ENCODE assay signal across 8 cellular contexts in the genomic region with DNA sequence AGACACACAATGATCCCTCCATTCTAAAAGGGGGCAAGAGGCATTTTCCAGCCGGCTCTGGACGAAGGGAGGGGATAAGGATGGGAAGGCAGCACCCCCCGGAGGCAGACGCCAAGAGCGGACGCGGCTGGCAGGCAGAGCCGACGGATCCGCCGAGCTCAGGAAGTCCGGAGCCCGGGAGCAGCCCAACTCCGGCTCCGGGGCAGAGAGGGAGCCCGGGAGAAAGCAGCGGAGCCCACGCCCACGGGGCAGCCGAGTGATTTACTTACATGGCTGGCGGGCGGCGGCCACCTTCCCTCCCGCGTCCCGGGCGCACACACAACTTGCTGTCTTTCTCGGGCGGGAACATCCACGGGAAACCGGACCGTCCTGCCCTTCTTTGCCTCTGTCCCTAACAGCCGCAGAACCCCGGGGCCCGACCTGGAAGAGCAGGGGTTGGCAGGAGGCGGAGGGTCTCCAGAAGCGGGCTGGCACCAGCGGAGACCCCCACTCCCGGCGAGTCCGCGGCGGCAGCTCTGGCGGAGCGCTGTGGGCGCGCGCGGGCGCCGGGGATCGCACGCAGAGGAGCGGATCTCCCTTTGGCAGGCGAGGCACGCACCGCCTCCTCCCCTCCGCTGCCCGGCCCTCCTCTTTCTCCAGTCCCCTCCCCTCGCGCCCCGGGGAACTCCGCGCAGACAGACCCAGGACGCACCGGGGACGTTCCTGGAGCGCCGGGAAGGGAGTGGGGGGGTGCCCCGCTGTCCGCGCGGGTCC. TPM values are rescaled to one million over a fixed set of nuclear protein-coding genes. Genes with fewer than 3 reads are reported as not detected.
A peak's percentile ranks its signal among the peaks of the same experiment; 100 is the strongest.
DNase-seq lines count a peak whose midpoint lies in the region; ATAC-seq, FAIRE-seq and TF ChIP-seq lines count a peak whose summit lies in the region.

A gene (minus strand): TSS at position 580 of the 753 bp plus-strand sequence.

- H3K9ac ChIP-seq in HCT116 (ENCODE audit: low read length) (no peak within 1 kb of the TSS), GM12878 (ENCODE audit: control insufficient read depth, insufficient read depth, low read length) (peak within 1 kb of the TSS; percentile 59)

- H3K27me3 ChIP-seq in GM06990 (replicated peaks; ENCODE audit: control insufficient read depth, insufficient read depth, low read length) (no peaks in the 10 kb centered on the region; the same call in 1 of the 2 replicates), HCT116 (ENCODE audit: insufficient read depth, low read length) (peaks cover 37% of the 10 kb centered on the region), GM12878 (replicated peaks in 1 of 2; ENCODE audit: control insufficient read depth in 2 of 2, insufficient read depth in 2 of 2, low read length in 1 of 2) (peaks cover 0 to 5% of the 10 kb centered on the region in 2 experiments; a peak in 3 of 4 replicates)

- no peaks in the 10 kb centered on the region for H4K20me1 ChIP-seq in HCT116 (ENCODE audit: insufficient read depth)
- H4K20me1 ChIP-seq in GM12878 (ENCODE audit: control insufficient read depth, insufficient read depth) = no peaks in the 10 kb centered on the region

- H3K4me3 Mint-ChIP-seq in T-helper 1 cell treated with Interleukin-12 subunit alpha and Interleukin-12 subunit beta and Interleukin-4 antibody, amounts not matched to agents 30 μg/mL and 1 μg/mL, for 36 hours = peak within 1 kb of the TSS; percentile 77

- peak; percentile 29; the same call in 1 of the 2 replicates for TF ChIP-seq RAD21 in HCT116 (IDR thresholded peaks at IDR 0.05; ENCODE audit: low read depth)
- TF ChIP-seq RAD21 in GM12878 (IDR thresholded peaks at IDR 0.05; ENCODE audit: insufficient read depth, low read depth, low read length) = no peak

- peaks cover 13% of the 10 kb centered on the region for H3K4me1 Mint-ChIP-seq in T-helper 1 cell treated with Interleukin-12 subunit alpha and Interleukin-12 subunit beta and Interleukin-4 antibody, amounts not matched to agents 30 μg/mL and 1 μg/mL, for 36 hours (ENCODE audit: low read depth)

- TF ChIP-seq EP300 in GM12878 (IDR thresholded peaks at IDR 0.05; ENCODE audit: borderline replicate concordance in 1 of 2, control insufficient read depth in 1 of 2, low read depth in 2 of 2, low read length in 2 of 2) = no peak

- H3K27me3 Mint-ChIP-seq in T-helper 1 cell treated with Interleukin-12 subunit alpha and Interleukin-12 subunit beta and Interleukin-4 antibody, amounts not matched to agents 30 μg/mL and 1 μg/mL, for 36 hours (ENCODE audit: low read depth) = peaks cover 54% of the 10 kb centered on the region

- H3K9me2 ChIP-seq in HCT116 (ENCODE audit: insufficient read depth) = no peaks in the 10 kb centered on the region

- H3K36me3 Mint-ChIP-seq in T-helper 1 cell treated with Interleukin-12 subunit alpha and Interleukin-12 subunit beta and Interleukin-4 antibody, amounts not matched to agents 30 μg/mL and 1 μg/mL, for 36 hours (ENCODE audit: low read depth) = no peaks in the 10 kb centered on the region

- RAD21 ChIA-PET in HCT116 (lab: Charles Lee; ENCODE audit: low non-redundant PET in 1 of 2, low total read pairs in 2 of 2, uncharacterized antibody in 2 of 2, unreplicated experiment in 2 of 2) = no interaction called here
- RAD21 ChIA-PET in GM12878 (lab: Charles Lee; ENCODE audit: unreplicated experiment) = interaction anchor here (1.7 to 5.1 kb wide), 2 partner anchors 185 to 188 kb away, joined by 9 to 21 read pairs; no protein-coding TSS in a partner anchor

- H2AFZ ChIP-seq in HCT116 (ENCODE audit: low read depth, low read length, poor library complexity, severe bottlenecking) (no peak within 1 kb of the TSS), GM12878 (ENCODE audit: control insufficient read depth, low read depth, low read length) (peak within 1 kb of the TSS; percentile 88)

- CTCF ChIA-PET in HCT116 (lab: Charles Lee) (interaction anchor here (1.4 kb wide), 1 partner anchor 9 kb away, joined by 7 read pairs; no protein-coding TSS in a partner anchor), GM12878 (lab: Yijun Ruan, JAX) (interaction anchor here (1.0 to 3.4 kb wide), 9 partner anchors 10 to 455 kb away, joined by 3 to 18 read pairs (median 4); no protein-coding TSS in a partner anchor)

- H3K4me2 ChIP-seq in HCT116 (ENCODE audit: low read length) = peak within 1 kb of the TSS; percentile 74
- peak within 1 kb of the TSS; percentile 94 for H3K4me2 ChIP-seq in GM12878 (ENCODE audit: control insufficient read depth, insufficient read depth)

- POLR2A ChIA-PET in HCT116 (lab: Charles Lee) (no interaction called here), GM12878 (lab: Charles Lee) (interaction anchor here (0.6 to 1.7 kb wide), 2 partner anchors 29 to 46 kb away, joined by 3 to 6 read pairs; no protein-coding TSS in a partner anchor)

- no TSS peak for BruUV-seq in HCT116 (replicated peaks; lab: Mats Ljungman, UMichigan)
- BruUV-seq in GM12878 (replicated peaks; lab: Mats Ljungman, UMichigan) = no TSS peak

- no peak for TF ChIP-seq POLR2A in HCT116 (IDR thresholded peaks at IDR 0.05; ENCODE audit: borderline replicate concordance, extremely low read depth, insufficient read depth, insufficient read length)
- TF ChIP-seq POLR2A in NB4 (IDR thresholded peaks at IDR 0.05; ENCODE audit: extremely low read depth, insufficient read length) = peak; percentile 64
- TF ChIP-seq POLR2A in GM12878 (IDR thresholded peaks at IDR 0.05; ENCODE audit: low read depth, low read length) = peak; percentile 53

- no peak within 1 kb of the TSS for H3K27ac ChIP-seq in HCT116 (ENCODE audit: low read depth, low read length)
- H3K27ac ChIP-seq in GM12878 (ENCODE audit: control insufficient read depth, insufficient read depth) = no peak within 1 kb of the TSS

- DNase-seq in GM06990 (ENCODE audit: extremely low read depth, insufficient read length) (peak; percentile 60), HCT116 (ENCODE audit: low read depth, low spot score) (no peak), NB4 (ENCODE audit: low read depth) (peak; percentile 86), GM12878 (ENCODE audit: low read depth, low spot score) (no peak), hippocampal formation (lab: John Stamatoyannopoulos, UW) (peak; percentile 54 to 72), renal cortical epithelial cell (ENCODE audit: low read depth) (peak; percentile 36), GDM1 (lab: John Stamatoyannopoulos, UW) (no peak)

- H3K36me3 ChIP-seq in GM06990 (ENCODE audit: control insufficient read depth, insufficient read depth, low read length) (no peaks in the 10 kb centered on the region), HCT116 (ENCODE audit: control insufficient read depth in 1 of 2, insufficient read depth in 2 of 2, low read length in 2 of 2) (no peaks in the 10 kb centered on the region), GM12878 (ENCODE audit: control insufficient read depth in 2 of 2, insufficient read depth in 2 of 2, low read length in 1 of 2) (no peaks in the 10 kb centered on the region)

- H3K9me3 ChIP-seq in HCT116 (ENCODE audit: control insufficient read depth in 1 of 2, insufficient read depth in 1 of 2, low read depth in 1 of 2, low read length in 2 of 2) (no peaks in the 10 kb centered on the region), GM12878 (replicated peaks; ENCODE audit: control insufficient read depth, insufficient read depth, low read length) (no peaks in the 10 kb centered on the region)

- no peaks in the 10 kb centered on the region for H3K9me3 Mint-ChIP-seq in T-helper 1 cell treated with Interleukin-12 subunit alpha and Interleukin-12 subunit beta and Interleukin-4 antibody, amounts not matched to agents 30 μg/mL and 1 μg/mL, for 36 hours

- H3K4me1 ChIP-seq in HCT116 (ENCODE audit: control insufficient read depth in 1 of 2, insufficient read depth in 2 of 2, low read length in 2 of 2) (peaks cover 0 to 3% of the 10 kb centered on the region in 2 experiments; a peak in 1 of 4 replicates), GM12878 (ENCODE audit: control insufficient read depth, insufficient read depth, low read length) (no peaks in the 10 kb centered on the region; the same call in 1 of the 2 replicates)

- TF ChIP-seq CTCF in GM06990 (IDR thresholded peaks at IDR 0.05; ENCODE audit: insufficient read depth, low read length, poor library complexity, severe bottlenecking) (peak; percentile 30), HCT116 (IDR thresholded peaks at IDR 0.05 in 2 of 3, conservative IDR thresholded peaks at IDR 0.05 in 1 of 3; ENCODE audit: borderline replicate concordance in 1 of 3, insufficient read depth in 1 of 3, low read depth in 2 of 3, low read length in 2 of 3) (peak in 2 of 3 experiments; percentile 17 to 23; a peak in 4 of 6 replicates), NB4 (IDR thresholded peaks at IDR 0.05; ENCODE audit: low read depth, low read length) (no peak), GM12878 (IDR thresholded peaks at IDR 0.05 in 2 of 3, conservative IDR thresholded peaks at IDR 0.05 in 1 of 3; ENCODE audit: control insufficient read depth in 2 of 3, extremely low read depth in 1 of 3, insufficient read depth in 1 of 3, low read depth in 3 of 3, low read length in 3 of 3) (peak; percentile 9 to 23 (median 11); a peak in 3 of 6 replicates)

- SMC1A ChIA-PET in GM12878 (lab: Charles Lee; ENCODE audit: uncharacterized antibody, unreplicated experiment) = interaction anchor here (0.6 to 1.4 kb wide), 3 partner anchors 53 to 457 kb away, joined by 3 read pairs; no protein-coding TSS in a partner anchor

- no peak within 1 kb of the TSS for H3K27ac Mint-ChIP-seq in T-helper 1 cell treated with Interleukin-12 subunit alpha and Interleukin-12 subunit beta and Interleukin-4 antibody, amounts not matched to agents 30 μg/mL and 1 μg/mL, for 36 hours

- under 1% methylated on average over 26 of the region's 73 CpGs for WGBS in GM12878 (ENCODE audit: insufficient coverage, insufficient replicate concordance, low lambda C conversion rate, missing lambda C conversion rate)

- no peaks in the 10 kb centered on the region for H3K79me2 ChIP-seq in HCT116 (ENCODE audit: insufficient read depth, low read length)
- no peaks in the 10 kb centered on the region for H3K79me2 ChIP-seq in GM12878 (ENCODE audit: control insufficient read depth, insufficient read depth, low read length)

- in situ Hi-C loops in GM12878 (cut with MboI) = no loop called here

- FAIRE-seq in GM12878 (lab: Jason Lieb, UNC) = peak; percentile 41

- ATAC-seq in HCT116 = peak; percentile 89
- peak; percentile 96 for ATAC-seq in GM12878

- intact Hi-C loops in HCT116 (cut with micrococcal nuclease) (no loop called here), GM12878 (cut with micrococcal nuclease; ENCODE audit: unreplicated experiment) (loop anchor here (5.0 to 10.0 kb wide), 2 partner anchors 58 to 185 kb away; no protein-coding TSS in a partner anchor)

- H3K4me3 ChIP-seq in GM06990 (replicated peaks; ENCODE audit: low read depth, low read length) (peak within 1 kb of the TSS; percentile 73), HCT116 (replicated peaks in 1 of 2; ENCODE audit: low read depth in 1 of 2, low read length in 2 of 2) (peak within 1 kb of the TSS; percentile 40 to 52), NB4 (ENCODE audit: low read depth, low read length) (peak within 1 kb of the TSS; percentile 70), GM12878 (peak within 1 kb of the TSS; percentile 58)

RNA-seq across cellular contexts. Expression of the gene that starts here (rescaled TPM):
- total RNA-seq in HCT116 (2021; ENCODE audit: unreplicated experiment) (0.22 TPM), GM12878 (2014; rRNA removed) (0.27 and 0.40 TPM in 2 replicates), GM12878 (2014; rRNA removed; fragmentation: Illumina TruSeq; extraction: Trizol) (0.32 and 0.45 TPM in 2 replicates), GM12878 (2021) (0.23 and 0.90 TPM in 2 replicates), renal cortical epithelial cell (14.1 and 17.9 TPM in 2 replicates)
- polyA plus RNA-seq in HCT116 (2012) = 0.04 and 0.17 TPM in 2 replicates
- total RNA-seq in GM12878 (2013; cell fraction: nucleolus; rRNA removed) = 9.9 and 11.9 TPM in 2 replicates
- 0.68 TPM for polyA plus RNA-seq in GM12878 (2011; ENCODE audit: low read depth)
- polyA plus RNA-seq in GM12878 (2011; rRNA removed) (4.6 and 4.9 TPM in 2 replicates), GM12878 (2014; fragmentation: Illumina TruSeq; extraction: Trizol) (0.62 and 0.68 TPM in 2 replicates), GM12878 (2014; fragmentation: Nextera tagmentation; extraction: Ambion mirVana) (under 1 TPM; 0.11 to 0.20 TPM), GM12878 (2014; rRNA removed) (0.28 and 0.32 TPM in 2 replicates), GM12878 (2016; fragmentation: Nextera tagmentation; extraction: Ambion mirVana) (under 1 TPM; 0.42 to 0.45 TPM)
- polyA plus RNA-seq in GM12878 (2011; cell fraction: cytosol; rRNA removed) = 5.3 and 7.5 TPM in 2 replicates
- polyA plus RNA-seq in GM12878 (2011; cell fraction: nucleus; rRNA removed) = 2.4 and 2.5 TPM in 2 replicates
- polyA plus RNA-seq in GM12878 (2012) = 1.2 and 1.6 TPM in 2 replicates
- polyA minus RNA-seq in GM12878 (2011; rRNA and poly(A)+ RNA removed) = 8.2 and 12.0 TPM in 2 replicates
- 1.1 and 1.7 TPM in 2 replicates for polyA minus RNA-seq in GM12878 (2011; cell fraction: cytosol; rRNA and poly(A)+ RNA removed)
- polyA minus RNA-seq in GM12878 (2011; cell fraction: nucleus; rRNA and poly(A)+ RNA removed) = 9.9 and 18.2 TPM in 2 replicates

Comparison
In these comparisons a context has a peak if more than half of its experiments do, and no peak if none do; other contexts are left out.
1. Peak in ATAC-seq, H3K4me3 ChIP-seq and H3K4me2 ChIP-seq in HCT116; RNA of the gene not detected or under 1 TPM.
2. DNase-seq: peak in GM06990 (single experiment), NB4 (single experiment), hippocampal formation (2 of 2) and renal cortical epithelial cell (single experiment); none in HCT116 (single experiment), GM12878 (single experiment) and GDM1 (single experiment).
3. Peak in every context shown above with its lines, with median percentiles within 50 percentile points of each other: H3K4me3 ChIP-seq.